In genomic region chr2:142678164-142678563, GRCh38 we compare ENCODE assay signal across 26 cellular contexts.
"Had no signal": no experiment of that assay in that cellular context is flagged by ENCODE, and none has a peak within 500 bp of the region (broad histone marks: within the 10 kb centered on the region; RNA-seq: fewer than 3 reads in every experiment).

No MANE protein-coding gene starts in this region.

- H3K27me3 ChIP-seq: colonic mucosa, esophagus squamous epithelium, gastrocnemius medialis, left lung had no signal

- DNase-seq: colonic mucosa; cortex of kidney; effector CD8-positive, alpha-beta T cell; effector memory CD8-positive, alpha-beta T cell; endodermal cell; erythroblast; esophagus squamous epithelium; foreskin fibroblast; foreskin melanocyte; gastrocnemius medialis; glutamatergic neuron; head of caudate nucleus; heart right ventricle; hippocampal formation; left cardiac atrium; left ventricle myocardium superior; lower lobe of right lung; mesenchymal stem cell; mucosa of descending colon; naive B cell had no signal

- H3K27ac ChIP-seq: colonic mucosa, epithelial cell of prostate, esophagus squamous epithelium, gastrocnemius medialis, heart right ventricle, left lung, lower lobe of right lung had no signal

- H3K4me1 ChIP-seq: colonic mucosa, esophagus squamous epithelium, gastrocnemius medialis, heart right ventricle, left lung, lower lobe of right lung had no signal

- FAIRE-seq: endometrium, islet of Langerhans, keratinocyte had no signal

- H3K9me3 ChIP-seq: colonic mucosa, esophagus squamous epithelium, gastrocnemius medialis, heart right ventricle, left lung, lower lobe of right lung, mucosa of descending colon had no signal

- ATAC-seq: effector memory CD8-positive, alpha-beta T cell; esophagus mucosa; gastrocnemius medialis; heart right ventricle; left cardiac atrium; left lung; left ventricle myocardium superior; lower lobe of right lung; mucosa of descending colon had no signal

- H3K36me3 ChIP-seq: colonic mucosa, esophagus squamous epithelium, gastrocnemius medialis, heart right ventricle, left lung, lower lobe of right lung had no signal

- H3K4me3 ChIP-seq: colonic mucosa, esophagus squamous epithelium, gastrocnemius medialis, heart right ventricle, left lung, lower lobe of right lung, mucosa of descending colon had no signal
